In genomic region chr2:61789807-61790602, GRCh38 we compare ENCODE assay signal across 19 cellular contexts.
"Had no signal": no experiment of that assay in that cellular context is flagged by ENCODE, and none has a peak within 500 bp of the region (broad histone marks: within the 10 kb centered on the region; RNA-seq: fewer than 3 reads in every experiment).

No MANE protein-coding gene starts in this region.

- H3K4me3 Mint-ChIP-seq: activated naive CD8-positive, alpha-beta T cell treated with anti-CD3 and anti-CD28 coated beads, Interleukin-2, amount 50 U/mL, for 24 hours; T-cell had no signal

- H3K4me3 ChIP-seq: lung, prostate gland, skin epidermis, tibial nerve had no signal

- H3K27me3 ChIP-seq: tibial nerve had no signal

- H3K9me3 Mint-ChIP-seq: activated naive CD8-positive, alpha-beta T cell treated with anti-CD3 and anti-CD28 coated beads, Interleukin-2, amount 50 U/mL, for 24 hours; T-cell had no signal

- H3K4me1 ChIP-seq: prostate gland had no signal

- ATAC-seq: activated CD4-positive, CD25-positive, alpha-beta regulatory T cell treated with anti-CD3 and anti-CD28 coated beads, Interleukin-2, amount 50 U/mL, for 24 hours; activated naive CD8-positive, alpha-beta T cell treated with anti-CD3 and anti-CD28 coated beads, Interleukin-2, amount 50 U/mL, for 24 hours; right cardiac atrium; T-cell had no signal

- H3K9me3 ChIP-seq: prostate gland had no signal

- DNase-seq: activated CD4-positive, alpha-beta T cell treated with anti-CD3 and anti-CD28 coated beads, Interleukin-2, amount 50 U/mL, for 1 hour; activated CD8-positive, alpha-beta memory T cell treated with anti-CD3 and anti-CD28 coated beads for 24 hours; activated naive CD4-positive, alpha-beta T cell treated with Interleukin-2 at 50 U/mL for 16 hours; activated naive CD8-positive, alpha-beta T cell treated with anti-CD3 and anti-CD28 coated beads, Interleukin-2, amount 50 U/mL, for 24 hours; activated T-cell treated with anti-CD3 and anti-CD28 coated beads for 4 hours; islet precursor cell; midbrain; right cardiac atrium; stimulated activated CD4-positive, alpha-beta T cell treated with anti-CD3 and anti-CD28 coated beads, Interleukin-4, amount 100 ng/mL, for 24 hours; stimulated activated CD8-positive, alpha-beta memory T cell treated with anti-CD3 and anti-CD28 coated beads, Interleukin-4, amount 100 ng/mL, for 48 hours; stimulated activated naive CD4-positive, alpha-beta T cell treated with Interleukin-2 at 50 U/mL for 16 hours; substantia nigra; T-cell; T-helper 9 cell had no signal

- H3K36me3 ChIP-seq: prostate gland, tibial nerve had no signal

- H3K27ac ChIP-seq: prostate gland, skin epidermis, tibial nerve had no signal

- H3K27ac Mint-ChIP-seq: activated naive CD8-positive, alpha-beta T cell treated with anti-CD3 and anti-CD28 coated beads, Interleukin-2, amount 50 U/mL, for 24 hours; T-cell had no signal

- H3K36me3 Mint-ChIP-seq: T-cell had no signal
